24 cellular contexts compared by ENCODE assay signal in the genomic region with DNA sequence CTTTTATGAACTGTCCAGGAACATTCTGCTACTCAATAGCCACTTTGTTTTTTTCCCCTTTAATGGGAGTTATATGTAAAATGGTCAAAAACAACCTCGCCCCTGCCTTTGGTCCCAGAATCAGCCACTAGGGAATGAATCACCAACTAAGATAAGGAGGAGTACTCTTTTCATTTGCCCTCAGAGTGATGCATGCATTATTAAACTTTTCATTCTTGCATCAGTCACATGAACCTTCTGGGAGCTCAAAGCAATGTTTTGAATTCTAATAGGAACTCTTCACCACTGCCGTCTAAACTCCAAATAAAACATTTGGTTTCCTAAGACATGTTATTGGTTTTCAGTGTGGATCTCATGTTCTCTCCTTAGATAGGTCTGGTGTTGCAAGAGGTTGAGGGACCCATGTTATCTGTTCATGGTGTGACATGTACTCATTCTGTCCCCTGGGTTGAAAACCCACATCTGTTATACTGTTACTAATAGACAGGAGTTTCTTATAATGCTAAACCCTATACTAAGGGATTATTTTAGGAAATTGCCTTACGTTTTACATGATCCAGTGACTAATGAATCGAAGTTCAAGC. TPM values are rescaled to one million over a fixed set of nuclear protein-coding genes. Genes with fewer than 3 reads are reported as not detected.
A peak's percentile ranks its signal among the peaks of the same experiment; 100 is the strongest.
DNase-seq lines count a peak whose midpoint lies in the region; ATAC-seq, FAIRE-seq and TF ChIP-seq lines count a peak whose summit lies in the region.
"Had no signal": no experiment of that assay in that cellular context is flagged by ENCODE, and none has a peak within 500 bp of the region (broad histone marks: within the 10 kb centered on the region; RNA-seq: fewer than 3 reads in every experiment).

No MANE protein-coding gene starts in this region.

- no peak overlapping the region for H2AFZ ChIP-seq in GM23248

- H3K27ac ChIP-seq in GM23248 = peak overlapping the region; percentile 90
- peak overlapping the region; percentile 42 for H3K27ac ChIP-seq in subcutaneous abdominal adipose tissue (ENCODE audit: low read depth, low read length)
- H3K27ac ChIP-seq: adrenal gland, testis had no signal

- FAIRE-seq in bronchial epithelial cell (lab: Jason Lieb, UNC) (no peak), GM12892 (lab: Jason Lieb, UNC) (no peak)
- FAIRE-seq: GM19239, H1, HTR-8/SVneo had no signal

- DNase-seq in GM23248 (peak; percentile 87), bronchial epithelial cell (ENCODE audit: low read depth) (peak; percentile 7), Right ventricle myocardium superior (no peak), T-helper 9 cell (no peak), GM12892 (ENCODE audit: insufficient read length) (no peak)
- no peak for DNase-seq in stimulated activated CD4-positive, alpha-beta T cell treated with anti-CD3 and anti-CD28 coated beads, Interleukin-2, amount 100 ng/mL, for 24 hours
- DNase-seq: activated CD4-positive, alpha-beta T cell treated with anti-CD3 and anti-CD28 coated beads, Interleukin-2, amount 50 U/mL, for 1 hour; activated CD8-positive, alpha-beta memory T cell treated with anti-CD3 and anti-CD28 coated beads, Interleukin-2, amount 50 U/mL, for 4 hours; activated gamma-delta T cell; adrenal gland; Caco-2; effector memory CD8-positive, alpha-beta T cell; midbrain; NCI-H1105 treated with DMSO at 0.1 percent for 48 hours; NCI-H524; nephron progenitor cell; SHP77; stimulated activated CD4-positive, alpha-beta T cell treated with anti-CD3 and anti-CD28 coated beads, Interleukin-12 subunit alpha, Interleukin-12 subunit beta, amount 100 ng/mL, for 4 hours; T-helper 1 cell; testis had no signal

- H3K9me2 ChIP-seq in GM23248 (ENCODE audit: insufficient read depth) = no peaks in the 10 kb centered on the region

- WGBS in GM23248 (ENCODE audit: low coverage in 1 of 2, low lambda C conversion rate in 2 of 2, missing lambda C conversion rate in 2 of 2), 2 experiments = 35 to 41% methylated on average over 4 of the region's 4 CpGs

- in situ Hi-C loops in GM23248 (cut with MboI) = no loop called here

- H4K20me1 ChIP-seq in GM23248 (ENCODE audit: insufficient read depth) = no peaks in the 10 kb centered on the region

- H3K9ac ChIP-seq in GM23248 (peak overlapping the region; percentile 57), subcutaneous abdominal adipose tissue (ENCODE audit: low read length in 5 of 5) (no peak overlapping the region)

- H3K27me3 ChIP-seq in GM23248 (replicated peaks; ENCODE audit: insufficient read depth) (no peaks in the 10 kb centered on the region), bronchial epithelial cell (ENCODE audit: control insufficient read depth, insufficient read depth, low read length) (no peaks in the 10 kb centered on the region), subcutaneous abdominal adipose tissue (ENCODE audit: control insufficient read depth in 5 of 5, insufficient read depth in 4 of 5, low read length in 5 of 5) (no peaks in the 10 kb centered on the region)
- H3K27me3 ChIP-seq: adrenal gland, testis had no signal

- ATAC-seq in Right ventricle myocardium superior (ENCODE audit: poor library complexity) = peak; percentile 89
- ATAC-seq: effector memory CD8-positive, alpha-beta T cell had no signal

- H3K36me3 ChIP-seq in GM23248 (ENCODE audit: low read depth) = peaks cover 95% of the 10 kb centered on the region
- H3K36me3 ChIP-seq in bronchial epithelial cell (ENCODE audit: control insufficient read depth, insufficient read depth, low read length) = no peaks in the 10 kb centered on the region
- peaks cover 37 to 73% (median 64%) of the 10 kb centered on the region in 5 donors for H3K36me3 ChIP-seq in subcutaneous abdominal adipose tissue (ENCODE audit: control insufficient read depth in 5 of 5, insufficient read depth in 5 of 5, low read length in 5 of 5)

- no peak for TF ChIP-seq POLR2A in GM12892 (IDR thresholded peaks at IDR 0.05; ENCODE audit: low read depth, low read length)

- peaks cover 36% of the 10 kb centered on the region for H3F3A ChIP-seq in GM23248 (ENCODE audit: insufficient read depth)

- H3K79me2 ChIP-seq in GM23248 (ENCODE audit: insufficient read depth) = peaks cover 46% of the 10 kb centered on the region

- intact Hi-C loops in Right ventricle myocardium superior (cut with DNase I) = no loop called here

- H3K4me2 ChIP-seq in GM23248 (ENCODE audit: unreplicated experiment) = peak overlapping the region; percentile 65

- H3K4me1 ChIP-seq in GM23248 (ENCODE audit: insufficient read depth) = peaks cover 13% of the 10 kb centered on the region
- H3K4me1 ChIP-seq in subcutaneous abdominal adipose tissue (ENCODE audit: control insufficient read depth in 5 of 5, insufficient read depth in 5 of 5, low read length in 5 of 5) = peaks cover 0 to 2% (median 0%) of the 10 kb centered on the region in 5 donors
- H3K4me1 ChIP-seq: adrenal gland, Caco-2, testis had no signal

- H3K9me3 ChIP-seq in GM23248 (ENCODE audit: low read depth) = no peaks in the 10 kb centered on the region
- H3K9me3 ChIP-seq in subcutaneous abdominal adipose tissue (ENCODE audit: control insufficient read depth in 5 of 5, low read length in 5 of 5) = no peaks in the 10 kb centered on the region
- H3K9me3 ChIP-seq: adrenal gland, Caco-2, testis had no signal

- TF ChIP-seq CTCF in bronchial epithelial cell (IDR thresholded peaks at IDR 0.05; ENCODE audit: insufficient read depth, low read length, severe bottlenecking) = no peak

- H3K4me3 ChIP-seq in GM23248 = no peak overlapping the region
- no peak overlapping the region for H3K4me3 ChIP-seq in bronchial epithelial cell (ENCODE audit: low read depth, low read length)
- no peak overlapping the region for H3K4me3 ChIP-seq in subcutaneous abdominal adipose tissue (ENCODE audit: low read depth in 1 of 5, low read length in 5 of 5)
- H3K4me3 ChIP-seq: adrenal gland, testis had no signal

RNA-seq across cellular contexts. Expression of gene HSD17B7, which starts 17.8 kb away (rescaled TPM):
- total RNA-seq in GM23248 (2014; rRNA removed; shearing (Covaris generic)) = 5.5 and 7.7 TPM in 2 replicates
- 4.0 and 4.6 TPM in 2 replicates for polyA plus RNA-seq in GM23248 (2016; fragmentation: Nextera tagmentation; extraction: Ambion mirVana)
- 20.2 and 20.5 TPM in 2 replicates for total RNA-seq in bronchial epithelial cell
- 5.2 TPM for total RNA-seq in Right ventricle myocardium superior
- polyA plus RNA-seq in GM12892 (2012; ENCODE audit: missing spikeins) = 32.5 TPM

Comparison
In these comparisons a context has a peak if more than half of its experiments do, and no peak if none do; other contexts are left out.
1. DNase-seq: peak in GM23248 (single experiment) and bronchial epithelial cell (single experiment); none in Right ventricle myocardium superior (single experiment), T-helper 9 cell (single experiment), stimulated activated CD4-positive, alpha-beta T cell treated with anti-CD3 and anti-CD28 coated beads, Interleukin-2, amount 100 ng/mL, for 24 hours (0 of 2) and GM12892 (single experiment).